ENCODE assay signal across 9 cellular contexts in the genomic region with DNA sequence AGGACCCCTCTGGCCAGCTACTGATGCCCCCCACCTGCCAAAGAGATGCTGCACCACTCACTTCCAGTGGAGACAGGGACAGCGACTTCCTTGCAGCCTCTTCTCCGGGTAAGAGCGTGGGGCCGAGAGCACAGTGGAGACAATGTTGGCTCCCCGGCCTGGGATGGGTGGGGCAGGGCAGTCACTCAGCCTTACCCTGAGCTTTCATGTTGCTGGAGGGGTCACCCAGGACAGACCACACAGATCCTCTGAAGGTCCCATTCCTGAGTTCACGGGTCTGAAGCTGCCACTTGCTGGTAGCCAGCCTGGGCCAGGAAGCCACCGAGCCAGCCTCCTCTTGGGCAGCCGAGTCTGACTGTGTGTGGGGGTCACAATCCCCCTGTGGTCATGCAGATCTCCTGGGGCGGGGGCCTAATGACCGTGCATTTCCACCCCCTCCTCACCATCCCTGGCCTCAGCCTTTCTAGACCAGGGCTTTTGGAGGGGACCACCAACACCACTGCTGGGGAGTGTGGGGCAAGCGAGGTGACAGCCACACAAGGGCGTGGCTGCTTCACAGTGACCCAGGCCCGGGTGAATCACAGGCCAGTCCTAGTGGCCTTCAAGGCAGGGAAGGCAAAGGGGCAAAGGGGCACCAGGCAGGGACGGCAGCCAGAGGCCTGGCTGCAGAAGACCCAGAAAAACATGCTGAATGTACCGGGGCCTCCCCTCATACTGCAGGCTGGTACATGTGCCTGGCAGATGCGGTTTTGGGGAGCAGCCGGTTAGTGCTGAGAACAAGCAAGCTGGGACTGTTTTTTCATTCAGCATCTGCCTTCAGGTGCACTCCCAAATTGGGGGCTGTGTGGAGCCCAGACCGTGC. TPM values are rescaled to one million over a fixed set of nuclear protein-coding genes. Genes with fewer than 3 reads are reported as not detected.
DNase-seq lines count a peak whose midpoint lies in the region; ATAC-seq, FAIRE-seq and TF ChIP-seq lines count a peak whose summit lies in the region.
"Had no signal": no experiment of that assay in that cellular context is flagged by ENCODE, and none has a peak within 500 bp of the region (broad histone marks: within the 10 kb centered on the region; RNA-seq: fewer than 3 reads in every experiment).

No MANE protein-coding gene starts in this region.

- H3K4me3 Mint-ChIP-seq in astrocyte (ENCODE audit: unreplicated experiment) = no peak overlapping the region
- no peak overlapping the region for H3K4me3 Mint-ChIP-seq in activated CD4-positive, alpha-beta T cell treated with anti-CD3 and anti-CD28 coated beads, Interleukin-2, amount 10 ng/mL, durations not matched to agents 7 days and 5 days
- H3K4me3 Mint-ChIP-seq: neural crest cell had no signal

- H3K4me3 ChIP-seq in astrocyte (ENCODE audit: insufficient read depth, low read depth, low read length) = no peak overlapping the region
- H3K4me3 ChIP-seq in right cardiac atrium (ENCODE audit: low read length) = no peak overlapping the region

- 51% methylated on average over 18 of the region's 18 CpGs for WGBS in right cardiac atrium

- peaks cover 1% of the 10 kb centered on the region for H3K36me3 Mint-ChIP-seq in astrocyte (ENCODE audit: low read depth, unreplicated experiment)
- peaks cover 3% of the 10 kb centered on the region for H3K36me3 Mint-ChIP-seq in activated CD4-positive, alpha-beta T cell treated with anti-CD3 and anti-CD28 coated beads, Interleukin-2, amount 10 ng/mL, durations not matched to agents 7 days and 5 days (ENCODE audit: low read depth)

- POLR2A ChIA-PET in activated CD4-positive, alpha-beta T cell treated with anti-CD3 and anti-CD28 coated beads, Interleukin-2, amount 10 ng/mL, durations not matched to agents 7 days and 5 days (lab: Charles Lee) = no interaction called here

- intact Hi-C loops in right cardiac atrium (cut with DNase I) (loop anchor here in 2 of 4 donors (10.0 kb wide), 3 partner anchors 92 to 222 kb away; a partner anchor contains a TSS), sciatic nerve (cut with DNase I) (no loop called here)

- H3K36me3 ChIP-seq in astrocyte (ENCODE audit: insufficient read depth, low read length) = no peaks in the 10 kb centered on the region

- no peak overlapping the region for H3K27ac ChIP-seq in astrocyte (ENCODE audit: low read depth, low read length)
- peak overlapping the region; percentile 55 for H3K27ac ChIP-seq in right cardiac atrium (ENCODE audit: low read length)

- peak; percentile 20 for DNase-seq in GM20000 (ENCODE audit: low spot score)
- DNase-seq in astrocyte (ENCODE audit: low read depth) = no peak
- peak in 2 of 3 donors; percentile 55 to 58 for DNase-seq in right cardiac atrium
- no peak for DNase-seq in sciatic nerve (ENCODE audit: low spot score)
- no peak for DNase-seq in SIG-M5 (lab: John Stamatoyannopoulos, UW)
- DNase-seq in activated CD4-positive, alpha-beta T cell treated with anti-CD3 and anti-CD28 coated beads, Interleukin-2, amount 10 ng/mL, durations not matched to agents 7 days and 5 days = no peak
- DNase-seq in HT-29 (ENCODE audit: low spot score) = no peak
- DNase-seq in NCI-H2107 (lab: John Stamatoyannopoulos, UW) = no peak

- H3K9me3 ChIP-seq in astrocyte (ENCODE audit: insufficient read depth, low read depth, low read length) (no peaks in the 10 kb centered on the region), right cardiac atrium (ENCODE audit: control insufficient read depth, low read length) (no peaks in the 10 kb centered on the region)

- H3K27me3 Mint-ChIP-seq in astrocyte (ENCODE audit: low read depth, unreplicated experiment) = no peaks in the 10 kb centered on the region
- H3K27me3 Mint-ChIP-seq in activated CD4-positive, alpha-beta T cell treated with anti-CD3 and anti-CD28 coated beads, Interleukin-2, amount 10 ng/mL, durations not matched to agents 7 days and 5 days = peaks cover 3% of the 10 kb centered on the region

- CTCF ChIA-PET in activated CD4-positive, alpha-beta T cell treated with anti-CD3 and anti-CD28 coated beads, Interleukin-2, amount 10 ng/mL, durations not matched to agents 7 days and 5 days (lab: Charles Lee) = interaction anchor here (0.9 to 4.8 kb wide), 2 partner anchors 11 to 87 kb away, joined by 3 to 39 read pairs; a partner anchor contains a TSS

- FAIRE-seq in astrocyte (lab: Jason Lieb, UNC) = no peak

- H3K79me2 ChIP-seq in astrocyte (ENCODE audit: insufficient read depth, low read length) = no peaks in the 10 kb centered on the region

- peaks cover 25% of the 10 kb centered on the region for H4K20me1 ChIP-seq in astrocyte (ENCODE audit: insufficient read depth, low read length)

- TF ChIP-seq CTCF in GM20000 (IDR thresholded peaks at IDR 0.05; ENCODE audit: extremely low read depth, missing control alignments) = no peak
- no peak for TF ChIP-seq CTCF in astrocyte (IDR thresholded peaks at IDR 0.05; ENCODE audit: insufficient read depth, low read depth, low read length)

- peaks cover 34% of the 10 kb centered on the region for H3K4me1 Mint-ChIP-seq in astrocyte (ENCODE audit: low read depth, unreplicated experiment)
- H3K4me1 Mint-ChIP-seq in activated CD4-positive, alpha-beta T cell treated with anti-CD3 and anti-CD28 coated beads, Interleukin-2, amount 10 ng/mL, durations not matched to agents 7 days and 5 days = peaks cover 5% of the 10 kb centered on the region

- H2AFZ ChIP-seq in astrocyte (ENCODE audit: low read depth, low read length) = no peak overlapping the region

- H3K27ac Mint-ChIP-seq in astrocyte (ENCODE audit: unreplicated experiment) = no peak overlapping the region
- no peak overlapping the region for H3K27ac Mint-ChIP-seq in activated CD4-positive, alpha-beta T cell treated with anti-CD3 and anti-CD28 coated beads, Interleukin-2, amount 10 ng/mL, durations not matched to agents 7 days and 5 days

- H3K4me1 ChIP-seq in astrocyte (ENCODE audit: insufficient read depth, low read length) (peaks cover 18% of the 10 kb centered on the region), right cardiac atrium (ENCODE audit: control insufficient read depth, insufficient read depth, low read length) (peaks cover 7% of the 10 kb centered on the region)

- H3K9ac ChIP-seq in astrocyte (ENCODE audit: low read length) = peak overlapping the region; percentile 31

- no peaks in the 10 kb centered on the region for H3K9me3 Mint-ChIP-seq in astrocyte (ENCODE audit: unreplicated experiment)
- no peaks in the 10 kb centered on the region for H3K9me3 Mint-ChIP-seq in activated CD4-positive, alpha-beta T cell treated with anti-CD3 and anti-CD28 coated beads, Interleukin-2, amount 10 ng/mL, durations not matched to agents 7 days and 5 days
- H3K9me3 Mint-ChIP-seq: neural crest cell had no signal

- H3K4me2 ChIP-seq in astrocyte (ENCODE audit: low read length) = peak overlapping the region; percentile 71

- H3K27me3 ChIP-seq in astrocyte (ENCODE audit: insufficient read depth, low read length) (no peaks in the 10 kb centered on the region), right cardiac atrium (ENCODE audit: control insufficient read depth, insufficient read depth) (no peaks in the 10 kb centered on the region)

- ATAC-seq in right cardiac atrium (peak; percentile 15 to 44), sciatic nerve (peak; percentile 13)

RNA-seq across cellular contexts. Expression of a gene that starts 10.4 kb away (rescaled TPM):
- total RNA-seq in astrocyte = 30.4 and 34.1 TPM in 2 replicates
- total RNA-seq in right cardiac atrium = 10 to 100 TPM; 26.0 to 31.1 (median 28.4) TPM
- 36.2 TPM for polyA plus RNA-seq in right cardiac atrium
- 43.2 TPM for total RNA-seq in sciatic nerve
- 10 to 100 TPM; 52.1 to 60.8 TPM for total RNA-seq in activated CD4-positive, alpha-beta T cell treated with anti-CD3 and anti-CD28 coated beads, Interleukin-2, amount 10 ng/mL, durations not matched to agents 7 days and 5 days
- 39.8 and 47.0 TPM in 2 replicates for total RNA-seq in HT-29 (2014; rRNA removed; shearing (Covaris generic))

RNA-seq across cellular contexts. Expression of a gene that starts 14.5 kb away (rescaled TPM):
- total RNA-seq in astrocyte (not detected in 2 replicates), right cardiac atrium (under 1 TPM in 3 of 4 donors, not detected in 1; 0.38 to 0.62 (median 0.60) TPM), sciatic nerve (not detected)
- 2.9 TPM for polyA plus RNA-seq in right cardiac atrium
- not detected for total RNA-seq in activated CD4-positive, alpha-beta T cell treated with anti-CD3 and anti-CD28 coated beads, Interleukin-2, amount 10 ng/mL, durations not matched to agents 7 days and 5 days
- total RNA-seq in HT-29 (2014; rRNA removed; shearing (Covaris generic)) = not detected in 2 replicates
- total RNA-seq: neural crest cell had no signal

RNA-seq across cellular contexts. Expression of a gene that starts 31.3 kb away (rescaled TPM):
- total RNA-seq in astrocyte = 0.30 and 0.38 TPM in 2 replicates
- total RNA-seq in right cardiac atrium = under 1 TPM in 2 of 4 donors, not detected in 2; 0.14 to 0.28 TPM
- 0.68 TPM for polyA plus RNA-seq in right cardiac atrium
- 1.4 TPM for total RNA-seq in sciatic nerve
- under 1 TPM in 1 of 2 experiments, not detected in 1; 0.25 TPM for total RNA-seq in activated CD4-positive, alpha-beta T cell treated with anti-CD3 and anti-CD28 coated beads, Interleukin-2, amount 10 ng/mL, durations not matched to agents 7 days and 5 days
- 0.03 and 0.08 TPM in 2 replicates for total RNA-seq in HT-29 (2014; rRNA removed; shearing (Covaris generic))

RNA-seq across cellular contexts. Expression of a gene that starts 31.4 kb away (rescaled TPM):
- 26.5 and 29.2 TPM in 2 replicates for total RNA-seq in astrocyte
- 10 to 100 TPM; 19.8 to 34.8 (median 26.5) TPM for total RNA-seq in right cardiac atrium
- 15.0 TPM for polyA plus RNA-seq in right cardiac atrium
- 31.3 TPM for total RNA-seq in sciatic nerve
- total RNA-seq in activated CD4-positive, alpha-beta T cell treated with anti-CD3 and anti-CD28 coated beads, Interleukin-2, amount 10 ng/mL, durations not matched to agents 7 days and 5 days = 10 to 100 TPM in 1 of 2 experiments, 1 to 10 TPM in 1; 8.8 to 10.6 TPM
- total RNA-seq in HT-29 (2014; rRNA removed; shearing (Covaris generic)) = 5.8 and 6.6 TPM in 2 replicates

RNA-seq across cellular contexts. Expression of a gene that starts 59.7 kb away (rescaled TPM):
- 85.9 and 88.2 TPM in 2 replicates for total RNA-seq in astrocyte
- total RNA-seq in right cardiac atrium = 100 to 1,000 TPM in 2 of 4 donors, 10 to 100 TPM in 2; 88.1 to 112 (median 102) TPM
- 59.3 TPM for polyA plus RNA-seq in right cardiac atrium
- total RNA-seq in sciatic nerve = 91.1 TPM
- total RNA-seq in activated CD4-positive, alpha-beta T cell treated with anti-CD3 and anti-CD28 coated beads, Interleukin-2, amount 10 ng/mL, durations not matched to agents 7 days and 5 days = 10 to 100 TPM; 57.3 to 61.9 TPM
- total RNA-seq in HT-29 (2014; rRNA removed; shearing (Covaris generic)) = 50.1 and 57.4 TPM in 2 replicates

Comparison
In these comparisons a context has a peak if more than half of its experiments do, and no peak if none do; other contexts are left out.
1. DNase-seq: peak in GM20000 (single experiment) and right cardiac atrium (2 of 3); none in astrocyte (single experiment), sciatic nerve (single experiment), SIG-M5 (single experiment), activated CD4-positive, alpha-beta T cell treated with anti-CD3 and anti-CD28 coated beads, Interleukin-2, amount 10 ng/mL, durations not matched to agents 7 days and 5 days (single experiment), HT-29 (single experiment) and NCI-H2107 (single experiment).